8 cellular contexts compared by ENCODE assay signal in the genomic region with DNA sequence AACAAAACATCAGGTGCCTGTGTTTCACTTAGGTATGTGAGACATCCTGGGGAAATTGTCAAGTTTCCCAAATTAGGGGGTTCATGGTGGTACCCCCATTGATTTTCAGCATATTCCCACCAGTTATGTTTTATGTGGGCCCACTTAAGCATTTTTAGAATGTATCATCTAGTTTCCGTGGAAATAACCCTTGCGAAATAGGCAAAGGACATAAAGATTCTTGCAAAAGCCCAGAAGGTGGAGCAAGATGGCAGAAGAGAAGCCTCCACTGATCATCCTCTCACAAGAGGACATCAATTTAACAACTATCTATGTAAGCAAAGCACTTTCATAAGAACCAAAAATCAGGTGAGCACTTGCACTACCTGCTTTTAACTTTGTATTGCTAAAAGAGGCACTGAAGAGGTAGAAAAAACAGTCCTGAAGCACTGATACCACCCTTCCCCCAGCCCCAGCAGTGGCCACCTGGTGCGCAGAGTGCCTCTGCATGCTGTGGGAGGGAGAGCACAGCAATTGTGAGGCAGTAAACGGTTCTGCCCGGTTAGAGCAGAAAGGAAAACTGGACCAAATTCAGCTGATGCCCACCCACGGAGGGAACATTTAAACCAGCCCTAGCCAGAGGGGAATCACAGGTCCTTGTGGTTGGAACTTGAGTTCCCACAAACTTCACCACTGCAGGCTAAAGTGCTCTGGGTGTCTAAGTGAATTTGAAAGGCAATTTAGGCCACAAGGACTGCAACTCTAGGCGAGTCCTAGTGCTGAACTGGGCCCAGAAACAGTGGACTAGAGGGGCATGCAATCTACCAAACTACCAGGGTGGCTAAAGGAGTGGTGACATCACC. TPM values are rescaled to one million over a fixed set of nuclear protein-coding genes. Genes with fewer than 3 reads are reported as not detected.
DNase-seq lines count a peak whose midpoint lies in the region; ATAC-seq and TF ChIP-seq lines count a peak whose summit lies in the region.

No MANE protein-coding gene starts in this region.

- no peak overlapping the region for H2AK5ac ChIP-seq in mesenchymal stem cell (ENCODE audit: low read length, severe bottlenecking)

- no peak overlapping the region for H2BK15ac ChIP-seq in mesenchymal stem cell (ENCODE audit: low read depth, poor library complexity, severe bottlenecking)

- H3K9ac ChIP-seq in mesenchymal stem cell (ENCODE audit: low read length), result no peak overlapping the region

- TF ChIP-seq CTCF in omental fat pad (IDR thresholded peaks at IDR 0.05) (no peak), endothelial cell (IDR thresholded peaks at IDR 0.05; ENCODE audit: unreplicated experiment) (no peak)

- H3K9me3 Mint-ChIP-seq in endothelial cell (ENCODE audit: unreplicated experiment), result no peaks in the 10 kb centered on the region

- H2BK120ac ChIP-seq in mesenchymal stem cell (ENCODE audit: low read depth, low read length), result no peak overlapping the region

- H3K23ac ChIP-seq in mesenchymal stem cell (ENCODE audit: low read length in 2 of 2), result no peak overlapping the region

- H3K27me3 Mint-ChIP-seq in endothelial cell (ENCODE audit: unreplicated experiment), result no peaks in the 10 kb centered on the region

- WGBS in mesenchymal stem cell, result 90% methylated on average over 7 of the region's 7 CpGs

- no peak overlapping the region for H2BK12ac ChIP-seq in mesenchymal stem cell (ENCODE audit: low read length in 2 of 2)

- H3K4ac ChIP-seq in mesenchymal stem cell (ENCODE audit: low read depth in 1 of 2, low read length in 2 of 2), result peak overlapping the region in 1 of 2 experiments; percentile 15

- H3K36me3 Mint-ChIP-seq in endothelial cell (ENCODE audit: low read depth, unreplicated experiment), result no peaks in the 10 kb centered on the region

- H3K4me3 Mint-ChIP-seq in endothelial cell (ENCODE audit: unreplicated experiment), result no peak overlapping the region

- peaks cover 0 to 8% of the 10 kb centered on the region in 2 experiments for H3K27me3 ChIP-seq in mesenchymal stem cell (ENCODE audit: control insufficient read depth in 1 of 2, insufficient read depth in 1 of 2, low read length in 2 of 2)

- DNase-seq in SKM-1 treated with dmso at 0.1 percent for 144 hours (lab: John Stamatoyannopoulos, UW; ENCODE audit: unreplicated experiment), result peak; percentile 31
- no peak for DNase-seq in SKM-1 (lab: John Stamatoyannopoulos, UW; ENCODE audit: unreplicated experiment)
- DNase-seq in HCEC 1CT, result peak; percentile 31
- DNase-seq in MV-4-11 (lab: John Stamatoyannopoulos, UW), result peak; percentile 68
- DNase-seq in mesenchymal stem cell, result peak; percentile 51
- DNase-seq in GOT3 (lab: John Stamatoyannopoulos, UW), result no peak
- DNase-seq in omental fat pad (ENCODE audit: low spot score), result no peak
- DNase-seq in endothelial cell (ENCODE audit: low spot score), result no peak

- H3K4me2 ChIP-seq in mesenchymal stem cell (ENCODE audit: low read length, poor library complexity, severe bottlenecking), result no peak overlapping the region

- ATAC-seq in omental fat pad (ENCODE audit: low FRiP score), result no peak

- H3K9me3 ChIP-seq in mesenchymal stem cell (ENCODE audit: control insufficient read depth, low read length), result no peaks in the 10 kb centered on the region

- no peak overlapping the region for H2BK5ac ChIP-seq in mesenchymal stem cell (ENCODE audit: low read depth, low read length, poor library complexity, severe bottlenecking)

- no peak overlapping the region for H2AFZ ChIP-seq in mesenchymal stem cell (ENCODE audit: low read depth, low read length)

- H4K8ac ChIP-seq in mesenchymal stem cell (ENCODE audit: low read length), result no peak overlapping the region

- peak overlapping the region in 1 of 2 experiments; percentile 57 for H3K18ac ChIP-seq in mesenchymal stem cell (ENCODE audit: low read depth in 1 of 2, low read length in 2 of 2)

- H3K14ac ChIP-seq in mesenchymal stem cell (ENCODE audit: low read length in 2 of 2), result peak overlapping the region in 1 of 2 experiments; percentile 29

- no peak overlapping the region for H4K91ac ChIP-seq in mesenchymal stem cell (ENCODE audit: low read length)

- no peak overlapping the region for H3K27ac ChIP-seq in mesenchymal stem cell (ENCODE audit: low read length, poor library complexity, severe bottlenecking)

- no peak overlapping the region for H3K4me3 ChIP-seq in mesenchymal stem cell (ENCODE audit: insufficient read depth in 1 of 2, low read depth in 1 of 2, low read length in 2 of 2)

- H3K79me1 ChIP-seq in mesenchymal stem cell (replicated peaks; ENCODE audit: low read length, poor library complexity, severe bottlenecking), result no peaks in the 10 kb centered on the region

- H3K4me1 ChIP-seq in mesenchymal stem cell (ENCODE audit: control insufficient read depth, insufficient read depth, low read depth, low read length), result peaks cover 1% of the 10 kb centered on the region

- H3K4me1 Mint-ChIP-seq in endothelial cell (ENCODE audit: unreplicated experiment), result peaks cover 5% of the 10 kb centered on the region

- H3K36me3 ChIP-seq in mesenchymal stem cell (ENCODE audit: control insufficient read depth in 1 of 2, insufficient read depth in 2 of 2, low read depth in 1 of 2, low read length in 2 of 2), result no peaks in the 10 kb centered on the region

- H3K27ac Mint-ChIP-seq in endothelial cell (ENCODE audit: unreplicated experiment), result no peak overlapping the region

RNA-seq across cellular contexts. Expression of gene MCOLN2, which starts 23.2 kb away (rescaled TPM):
- 0.40 TPM for polyA plus RNA-seq in mesenchymal stem cell (2013, experiment 1 of 2)
- 0.38 TPM for polyA plus RNA-seq in mesenchymal stem cell (2013, experiment 2 of 2)
- total RNA-seq in omental fat pad (1 to 10 TPM; 1.1 to 9.9 (median 2.7) TPM), endothelial cell (ENCODE audit: unreplicated experiment) (0.64 TPM)

Comparison
In these comparisons a context has a peak if more than half of its experiments do, and no peak if none do; other contexts are left out.
1. DNase-seq: peak in SKM-1 treated with dmso at 0.1 percent for 144 hours (single experiment), HCEC 1CT (single experiment), MV-4-11 (single experiment) and mesenchymal stem cell (single experiment); none in SKM-1 (single experiment), GOT3 (single experiment), omental fat pad (single experiment) and endothelial cell (single experiment).